In genomic region chr17:59431606-59432005, GRCh38 we compare ENCODE assay signal across 17 cellular contexts.
DNase-seq lines count a peak whose midpoint lies in the region; ATAC-seq, FAIRE-seq and TF ChIP-seq lines count a peak whose summit lies in the region.
"Had no signal": no experiment of that assay in that cellular context is flagged by ENCODE, and none has a peak within 500 bp of the region (broad histone marks: within the 10 kb centered on the region; RNA-seq: fewer than 3 reads in every experiment).

No MANE protein-coding gene starts in this region.

- no peak for ATAC-seq in IMR-90 (ENCODE audit: low read depth)
- ATAC-seq: K562 had no signal

- H4K5ac ChIP-seq in IMR-90 (ENCODE audit: low read depth, low read length) (no peak overlapping the region), mesendoderm (ENCODE audit: low read length) (peak overlapping the region; percentile 23)

- H3K9me3 ChIP-seq in IMR-90 (ENCODE audit: control insufficient read depth, insufficient read depth, low read length): peaks cover 4% of the 10 kb centered on the region
- H3K9me3 ChIP-seq in endothelial cell of umbilical vein (replicated peaks; ENCODE audit: control insufficient read depth, insufficient read depth, low read length): no peaks in the 10 kb centered on the region

- H3K9me1 ChIP-seq in IMR-90 (ENCODE audit: insufficient read depth, low read length) (peaks cover 7% of the 10 kb centered on the region), endothelial cell of umbilical vein (replicated peaks; ENCODE audit: control insufficient read depth, extremely low read depth, insufficient read depth, low read length) (no peaks in the 10 kb centered on the region)

- H3K56ac ChIP-seq in IMR-90 (ENCODE audit: extremely low read depth, insufficient read depth, low read length): no peak overlapping the region
- H3K56ac ChIP-seq in mesendoderm (ENCODE audit: low read length): no peak overlapping the region

- intact Hi-C loops in activated CD4-positive, alpha-beta T cell treated with anti-CD3 and anti-CD28 coated beads, Interleukin-2, amount 10 ng/mL, durations not matched to agents 24 days and 14 days (cut with micrococcal nuclease): no loop called here
- intact Hi-C loops in IMR-90 (cut with micrococcal nuclease): no loop called here
- intact Hi-C loops in endothelial cell of umbilical vein (cut with micrococcal nuclease): no loop called here

- H3K4ac ChIP-seq in IMR-90 (ENCODE audit: low read depth, low read length) (no peak overlapping the region), mesendoderm (ENCODE audit: low read depth, low read length) (peak overlapping the region; percentile 27)

- no peak overlapping the region for H3K4me3 ChIP-seq in IMR-90 (ENCODE audit: insufficient read depth, low read depth, low read length)
- no peak overlapping the region for H3K4me3 ChIP-seq in endothelial cell of umbilical vein (replicated peaks in 1 of 3; ENCODE audit: insufficient read depth in 1 of 3, low read depth in 1 of 3, low read length in 3 of 3)
- H3K4me3 ChIP-seq in mesendoderm (ENCODE audit: low read length): no peak overlapping the region
- H3K4me3 ChIP-seq: K562 had no signal

- H2BK120ac ChIP-seq in IMR-90 (ENCODE audit: low read depth, low read length) (no peak overlapping the region), mesendoderm (ENCODE audit: low read depth, low read length) (no peak overlapping the region)

- H3K27me3 Mint-ChIP-seq in activated CD4-positive, alpha-beta T cell treated with anti-CD3 and anti-CD28 coated beads, Interleukin-2, amount 10 ng/mL, durations not matched to agents 24 days and 14 days: peaks cover 2% of the 10 kb centered on the region
- H3K27me3 Mint-ChIP-seq in activated CD4-positive, alpha-beta T cell treated with anti-CD3 and anti-CD28 coated beads, Interleukin-2, amount 10 ng/mL, durations not matched to agents 7 days and 5 days: peaks cover 7% of the 10 kb centered on the region

- H3K9ac ChIP-seq in IMR-90 (ENCODE audit: low read depth, low read length): no peak overlapping the region
- no peak overlapping the region for H3K9ac ChIP-seq in endothelial cell of umbilical vein (replicated peaks; ENCODE audit: extremely low read depth, insufficient read depth, low read length)
- H3K9ac ChIP-seq in mesendoderm (ENCODE audit: low read length): no peak overlapping the region

- dilution Hi-C loops in IMR-90 (cut with HindIII; ENCODE audit: low sequenced_read_pairs, unreplicated experiment) (no loop called here), endothelial cell of umbilical vein (cut with MboI; ENCODE audit: extremely low pct_ligation_motif_present, low sequenced_read_pairs) (loop anchor here (25.0 kb wide), 1 partner anchor 94 kb away; the partner anchor contains the start of gene YPEL2)

- in situ Hi-C loops in IMR-90 (cut with MboI; ENCODE audit: low sequenced_read_pairs): no loop called here

- H3K9me3 Mint-ChIP-seq in activated CD4-positive, alpha-beta T cell treated with anti-CD3 and anti-CD28 coated beads, Interleukin-2, amount 10 ng/mL, durations not matched to agents 24 days and 14 days: peaks cover 7% of the 10 kb centered on the region
- peaks cover 10% of the 10 kb centered on the region for H3K9me3 Mint-ChIP-seq in activated CD4-positive, alpha-beta T cell treated with anti-CD3 and anti-CD28 coated beads, Interleukin-2, amount 10 ng/mL, durations not matched to agents 7 days and 5 days

- H2BK15ac ChIP-seq in IMR-90 (ENCODE audit: low read depth, low read length) (no peak overlapping the region), mesendoderm (replicated peaks; ENCODE audit: low read depth) (no peak overlapping the region)

- H4K91ac ChIP-seq in IMR-90 (ENCODE audit: insufficient read depth, low read depth, low read length): no peak overlapping the region

- H2AK5ac ChIP-seq in IMR-90 (ENCODE audit: low read depth, low read length) (no peak overlapping the region), mesendoderm (ENCODE audit: low read length) (no peak overlapping the region)

- CTCF ChIA-PET in activated CD4-positive, alpha-beta T cell treated with anti-CD3 and anti-CD28 coated beads, Interleukin-2, amount 10 ng/mL, durations not matched to agents 7 days and 5 days (lab: Charles Lee): interaction anchor here (1.4 to 3.1 kb wide), 2 partner anchors 10 to 102 kb away, joined by 3 to 10 read pairs; no protein-coding TSS in a partner anchor
- CTCF ChIA-PET in IMR-90 (lab: Yijun Ruan, JAX) (interaction anchor here (1.1 to 1.5 kb wide), 2 partner anchors 102 to 121 kb away, joined by 3 to 4 read pairs; no protein-coding TSS in a partner anchor), endothelial cell of umbilical vein (lab: Charles Lee) (interaction anchor here (1.2 to 2.2 kb wide), 3 partner anchors 10 to 102 kb away, joined by 3 to 7 read pairs (median 5); no protein-coding TSS in a partner anchor)

- H3K4me1 Mint-ChIP-seq in activated CD4-positive, alpha-beta T cell treated with anti-CD3 and anti-CD28 coated beads, Interleukin-2, amount 10 ng/mL, durations not matched to agents 24 days and 14 days: peaks cover 45% of the 10 kb centered on the region
- peaks cover 31% of the 10 kb centered on the region for H3K4me1 Mint-ChIP-seq in activated CD4-positive, alpha-beta T cell treated with anti-CD3 and anti-CD28 coated beads, Interleukin-2, amount 10 ng/mL, durations not matched to agents 7 days and 5 days

- TF ChIP-seq CTCF in IMR-90 (conservative IDR thresholded peaks at IDR 0.05; ENCODE audit: low read depth, low read length) (no peak), endothelial cell of umbilical vein (IDR thresholded peaks at IDR 0.05; ENCODE audit: extremely low read depth in 1 of 2, insufficient read depth in 1 of 2, low read depth in 1 of 2, low read length in 2 of 2) (no peak)

- POLR2A ChIA-PET in activated CD4-positive, alpha-beta T cell treated with anti-CD3 and anti-CD28 coated beads, Interleukin-2, amount 10 ng/mL, durations not matched to agents 7 days and 5 days (lab: Charles Lee): no interaction called here
- POLR2A ChIA-PET in IMR-90 (lab: Charles Lee; ENCODE audit: unreplicated experiment): no interaction called here
- POLR2A ChIA-PET in endothelial cell of umbilical vein (lab: Charles Lee): interaction anchor here (0.7 kb wide), 1 partner anchor 400 kb away, joined by 5 read pairs; no protein-coding TSS in a partner anchor

- no peak overlapping the region for H3K4me3 Mint-ChIP-seq in activated CD4-positive, alpha-beta T cell treated with anti-CD3 and anti-CD28 coated beads, Interleukin-2, amount 10 ng/mL, durations not matched to agents 24 days and 14 days
- H3K4me3 Mint-ChIP-seq in activated CD4-positive, alpha-beta T cell treated with anti-CD3 and anti-CD28 coated beads, Interleukin-2, amount 10 ng/mL, durations not matched to agents 7 days and 5 days: no peak overlapping the region
- H3K4me3 Mint-ChIP-seq: CD4-positive, alpha-beta memory T cell had no signal

- H2BK5ac ChIP-seq in IMR-90 (ENCODE audit: low read depth, low read length, poor library complexity, severe bottlenecking): no peak overlapping the region
- H2BK5ac ChIP-seq in mesendoderm (ENCODE audit: low read length): no peak overlapping the region

- no peak overlapping the region for H3K4me2 ChIP-seq in IMR-90 (ENCODE audit: low read depth, low read length)
- H3K4me2 ChIP-seq in endothelial cell of umbilical vein (ENCODE audit: insufficient read depth, low read length): no peak overlapping the region
- no peak overlapping the region for H3K4me2 ChIP-seq in mesendoderm (ENCODE audit: low read length)

- no peaks in the 10 kb centered on the region; the same call in 1 of the 2 replicates for H3K27me3 ChIP-seq in IMR-90 (ENCODE audit: control insufficient read depth, insufficient read depth, low read length)
- H3K27me3 ChIP-seq in endothelial cell of umbilical vein (ENCODE audit: control insufficient read depth in 2 of 2, insufficient read depth in 2 of 2, low read length in 2 of 2): no peaks in the 10 kb centered on the region
- no peaks in the 10 kb centered on the region for H3K27me3 ChIP-seq in mesendoderm (ENCODE audit: insufficient read depth, low read length, poor library complexity)

- no peak overlapping the region for H2AFZ ChIP-seq in IMR-90 (replicated peaks; ENCODE audit: low read length, poor library complexity)
- H2AFZ ChIP-seq in endothelial cell of umbilical vein (ENCODE audit: low read depth, low read length): no peak overlapping the region

- H3K18ac ChIP-seq in IMR-90 (ENCODE audit: low read depth, low read length): no peak overlapping the region; the same call in 1 of the 2 replicates
- H3K18ac ChIP-seq in mesendoderm (ENCODE audit: low read length): peak overlapping the region; percentile 5

- no peak for TF ChIP-seq POLR2A in IMR-90 (IDR thresholded peaks at IDR 0.05; ENCODE audit: low read depth, low read length)
- TF ChIP-seq POLR2A in endothelial cell of umbilical vein (IDR thresholded peaks at IDR 0.05; ENCODE audit: low read depth, low read length): no peak

- H2BK20ac ChIP-seq in IMR-90 (ENCODE audit: low read depth, low read length): no peak overlapping the region

- BruUV-seq in IMR-90 (replicated peaks; lab: Mats Ljungman, UMichigan) (no TSS peak), endothelial cell of umbilical vein (replicated peaks; lab: Mats Ljungman, UMichigan) (no TSS peak)

- no peaks in the 10 kb centered on the region for H3K79me2 ChIP-seq in endothelial cell of umbilical vein (ENCODE audit: control insufficient read depth, insufficient read depth, low read length)
- H3K79me2 ChIP-seq in mesendoderm (ENCODE audit: control insufficient read depth, insufficient read depth, low read length): no peaks in the 10 kb centered on the region

- no peak for TF ChIP-seq RAD21 in IMR-90 (IDR thresholded peaks at IDR 0.05; ENCODE audit: low read length)

- H3K23ac ChIP-seq in IMR-90 (ENCODE audit: low read depth, low read length): no peak overlapping the region
- H3K23ac ChIP-seq in mesendoderm (ENCODE audit: low read length): no peak overlapping the region

- H3K36me3 Mint-ChIP-seq in activated CD4-positive, alpha-beta T cell treated with anti-CD3 and anti-CD28 coated beads, Interleukin-2, amount 10 ng/mL, durations not matched to agents 24 days and 14 days (ENCODE audit: low read depth): no peaks in the 10 kb centered on the region
- peaks cover 7% of the 10 kb centered on the region for H3K36me3 Mint-ChIP-seq in activated CD4-positive, alpha-beta T cell treated with anti-CD3 and anti-CD28 coated beads, Interleukin-2, amount 10 ng/mL, durations not matched to agents 7 days and 5 days (ENCODE audit: low read depth)
- H3K36me3 Mint-ChIP-seq: CD4-positive, alpha-beta memory T cell had no signal

- peak overlapping the region; percentile 40; the same call in 1 of the 2 replicates for H3K14ac ChIP-seq in IMR-90 (replicated peaks; ENCODE audit: low read depth, low read length)

- H3K27ac Mint-ChIP-seq in activated CD4-positive, alpha-beta T cell treated with anti-CD3 and anti-CD28 coated beads, Interleukin-2, amount 10 ng/mL, durations not matched to agents 24 days and 14 days: peak overlapping the region; percentile 42
- no peak overlapping the region for H3K27ac Mint-ChIP-seq in activated CD4-positive, alpha-beta T cell treated with anti-CD3 and anti-CD28 coated beads, Interleukin-2, amount 10 ng/mL, durations not matched to agents 7 days and 5 days
- H3K27ac Mint-ChIP-seq: CD4-positive, alpha-beta memory T cell had no signal

- H4K20me1 ChIP-seq in IMR-90 (ENCODE audit: insufficient read depth, low read length): no peaks in the 10 kb centered on the region
- no peaks in the 10 kb centered on the region for H4K20me1 ChIP-seq in endothelial cell of umbilical vein (replicated peaks; ENCODE audit: control insufficient read depth, extremely low read depth, insufficient read depth, low read length)

- no peak for DNase-seq in activated CD4-positive, alpha-beta T cell treated with anti-CD3 and anti-CD28 coated beads, Interleukin-2, amount 10 ng/mL, durations not matched to agents 24 days and 14 days
- DNase-seq in activated CD4-positive, alpha-beta T cell treated with anti-CD3 and anti-CD28 coated beads, Interleukin-2, amount 10 ng/mL, durations not matched to agents 7 days and 5 days: no peak
- DNase-seq in IMR-90 (peak; percentile 43), endothelial cell of umbilical vein (ENCODE audit: low read depth, low spot score) (peak; percentile 49), mesendoderm (no peak), islet precursor cell (no peak), caudate nucleus (lab: John Stamatoyannopoulos, UW) (no peak)
- DNase-seq in stimulated activated CD4-positive, alpha-beta T cell treated with anti-CD3 and anti-CD28 coated beads, Interleukin-1b, Interleukin-23, amount 100 ng/mL, for 48 hours: no peak
- DNase-seq: Calu3; CD4-positive, alpha-beta memory T cell; DMS53; MV-4-11; NCI-H1436 treated with DMSO at 0.1 percent for 48 hours; NCI-H2081; NCI-H510A; NCI-H82 had no signal

- H3K4me1 ChIP-seq in IMR-90 (ENCODE audit: control insufficient read depth, insufficient read depth, low read length): peaks cover 10% of the 10 kb centered on the region
- H3K4me1 ChIP-seq in endothelial cell of umbilical vein (ENCODE audit: control insufficient read depth, extremely low read depth, insufficient read depth, low read length): peaks cover 48% of the 10 kb centered on the region
- H3K4me1 ChIP-seq in mesendoderm (ENCODE audit: control insufficient read depth, low read depth, low read length): peaks cover 5% of the 10 kb centered on the region

- H3K79me1 ChIP-seq in IMR-90 (ENCODE audit: low read depth in 1 of 2, low read length in 2 of 2) (no peaks in the 10 kb centered on the region), mesendoderm (ENCODE audit: low read length) (no peaks in the 10 kb centered on the region)

- H4K8ac ChIP-seq in IMR-90 (ENCODE audit: low read depth in 2 of 2, low read length in 2 of 2) (no peak overlapping the region), mesendoderm (ENCODE audit: low read depth, low read length) (no peak overlapping the region)

- FAIRE-seq in endothelial cell of umbilical vein (lab: Jason Lieb, UNC): no peak
- FAIRE-seq: K562 had no signal

- H2AK9ac ChIP-seq in IMR-90 (replicated peaks; ENCODE audit: low read depth, low read length, poor library complexity): no peak overlapping the region

- H3K27ac ChIP-seq in IMR-90 (ENCODE audit: insufficient read depth, low read length) (no peak overlapping the region), endothelial cell of umbilical vein (ENCODE audit: insufficient read depth, low read depth, low read length) (no peak overlapping the region), mesendoderm (ENCODE audit: low read depth, low read length) (no peak overlapping the region), caudate nucleus (ENCODE audit: low read depth, low read length) (no peak overlapping the region)

- H3K36me3 ChIP-seq in IMR-90 (ENCODE audit: control insufficient read depth, insufficient read depth, low read length) (no peaks in the 10 kb centered on the region), endothelial cell of umbilical vein (ENCODE audit: control insufficient read depth in 2 of 2, extremely low read depth in 1 of 2, insufficient read depth in 2 of 2, low read length in 2 of 2) (no peaks in the 10 kb centered on the region), mesendoderm (ENCODE audit: control insufficient read depth, insufficient read depth, low read length) (no peaks in the 10 kb centered on the region)

Comparison
In these comparisons a context has a peak if more than half of its experiments do, and no peak if none do; other contexts are left out.
1. DNase-seq: peak in IMR-90 (single experiment) and endothelial cell of umbilical vein (single experiment); none in activated CD4-positive, alpha-beta T cell treated with anti-CD3 and anti-CD28 coated beads, Interleukin-2, amount 10 ng/mL, durations not matched to agents 24 days and 14 days (single experiment), activated CD4-positive, alpha-beta T cell treated with anti-CD3 and anti-CD28 coated beads, Interleukin-2, amount 10 ng/mL, durations not matched to agents 7 days and 5 days (single experiment), mesendoderm (single experiment), stimulated activated CD4-positive, alpha-beta T cell treated with anti-CD3 and anti-CD28 coated beads, Interleukin-1b, Interleukin-23, amount 100 ng/mL, for 48 hours (single experiment), islet precursor cell (single experiment) and caudate nucleus (0 of 61).